Comparison of ENCODE assay signal across 8 cellular contexts in genomic region chr1:248243204-248243603, GRCh38. TPM values are rescaled to one million over a fixed set of nuclear protein-coding genes. Genes with fewer than 3 reads are reported as not detected.
A peak's percentile ranks its signal among the peaks of the same experiment; 100 is the strongest.
DNase-seq lines count a peak whose midpoint lies in the region; ATAC-seq and TF ChIP-seq lines count a peak whose summit lies in the region.

No MANE protein-coding gene starts in this region.

- no peaks in the 10 kb centered on the region for H3K27me3 ChIP-seq in Caco-2 (replicated peaks; ENCODE audit: control insufficient read depth, insufficient read depth, low read length)

- no peaks in the 10 kb centered on the region for H3K36me3 Mint-ChIP-seq in Caco-2 (ENCODE audit: insufficient read depth, unreplicated experiment)

- no peak overlapping the region for H3K27ac Mint-ChIP-seq in Caco-2 (ENCODE audit: unreplicated experiment)

- CTCF ChIA-PET in Caco-2 (lab: Charles Lee): no interaction called here

- no peaks in the 10 kb centered on the region for H3K9me3 Mint-ChIP-seq in Caco-2 (ENCODE audit: unreplicated experiment)

- no TSS peak for BruUV-seq in Caco-2 (replicated peaks; lab: Mats Ljungman, UMichigan)

- no peaks in the 10 kb centered on the region for H3K9me3 ChIP-seq in Caco-2

- peak overlapping the region; percentile 35 for H3K4me3 Mint-ChIP-seq in Caco-2 (ENCODE audit: unreplicated experiment)

- H3K27me3 Mint-ChIP-seq in Caco-2 (ENCODE audit: insufficient read depth, unreplicated experiment): peaks cover 16% of the 10 kb centered on the region

- intact Hi-C loops in Caco-2 (cut with micrococcal nuclease; ENCODE audit: unreplicated experiment): loop anchor here (1.0 kb wide), 1 partner anchor 564 kb away; no protein-coding TSS in a partner anchor

- ATAC-seq in GM18867 (IDR thresholded peaks at IDR 0.05; ENCODE audit: unreplicated experiment) (peak; percentile 89), HG02943 (IDR thresholded peaks at IDR 0.05; ENCODE audit: low read depth, unreplicated experiment) (peak; percentile 83)

- no peaks in the 10 kb centered on the region for H3K36me3 ChIP-seq in Caco-2 (ENCODE audit: control insufficient read depth, insufficient read depth, low read length)

- no peaks in the 10 kb centered on the region for H3K4me1 Mint-ChIP-seq in Caco-2 (ENCODE audit: low read depth, unreplicated experiment)

- no peak overlapping the region for H3K27ac ChIP-seq in VCaP

- no peak overlapping the region for H3K4me3 ChIP-seq in Caco-2 (ENCODE audit: low read depth, low read length)

- POLR2A ChIA-PET in Caco-2 (lab: Charles Lee): no interaction called here

- no peaks in the 10 kb centered on the region for H3K4me1 ChIP-seq in Caco-2

- TF ChIP-seq CTCF in Caco-2 (IDR thresholded peaks at IDR 0.05; ENCODE audit: insufficient read depth in 1 of 2, low read depth in 1 of 2, low read length in 1 of 2, severe bottlenecking in 1 of 2, unreplicated experiment in 1 of 2): peak; percentile 68 to 76
- peak; percentile 87 for TF ChIP-seq CTCF in VCaP (conservative IDR thresholded peaks at IDR 0.05)

- DNase-seq in Caco-2: peak; percentile 43 to 48
- peak; percentile 32 for DNase-seq in NCI-H1694 treated with DMSO at 0.1 percent for 48 hours (lab: John Stamatoyannopoulos, UW)
- peak; percentile 6 for DNase-seq in glomerular visceral epithelial cell (ENCODE audit: extremely low spot score)
- peak; percentile 0 for DNase-seq in stromal cell of bone marrow (ENCODE audit: low read depth)
- no peak for DNase-seq in T-helper 9 cell

RNA-seq across cellular contexts. Expression of gene OR2M4, which starts 12.0 kb away (rescaled TPM):
- total RNA-seq in Caco-2 (2022): not detected in 2 replicates

RNA-seq across cellular contexts. Expression of gene OR2T33, which starts 34.6 kb away (rescaled TPM):
- not detected in 2 replicates for total RNA-seq in Caco-2 (2022)

RNA-seq across cellular contexts. Expression of gene OR2M3, which starts 46.1 kb away (rescaled TPM):
- not detected in 2 replicates for total RNA-seq in Caco-2 (2022)
